ENCODE assay signal across 1 cellular context in the genomic region with DNA sequence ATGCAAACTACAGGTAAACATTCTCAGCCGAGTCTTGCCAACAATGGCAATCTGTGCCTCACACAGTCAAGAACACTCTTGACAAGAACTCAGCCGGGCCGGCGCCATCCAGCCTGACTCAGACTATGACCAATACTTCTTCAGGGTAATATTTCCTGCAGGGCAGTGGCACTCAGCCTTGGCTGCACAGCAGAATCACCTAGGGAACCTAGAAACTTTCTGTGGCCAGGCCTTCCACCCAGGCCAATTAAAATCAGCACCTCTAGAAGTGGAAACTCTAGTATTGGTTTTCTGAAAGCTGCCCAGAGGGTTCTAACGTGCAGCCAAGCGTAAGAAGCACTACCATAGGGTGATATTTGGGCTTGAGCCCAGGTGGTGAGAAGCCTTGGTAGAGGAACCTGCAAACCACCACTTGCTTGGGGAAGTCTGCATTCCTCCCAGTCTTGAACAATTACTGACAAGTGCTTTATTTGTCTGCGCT.
TF ChIP-seq lines count a peak whose summit lies in the region.

No MANE protein-coding gene starts in this region.

TF ChIP-seq in GM23338, 12 proteins besides CTCF, POLR2A, EP300 and RAD21 (continued from another document):
- TF ChIP-seq, protein P1, sequence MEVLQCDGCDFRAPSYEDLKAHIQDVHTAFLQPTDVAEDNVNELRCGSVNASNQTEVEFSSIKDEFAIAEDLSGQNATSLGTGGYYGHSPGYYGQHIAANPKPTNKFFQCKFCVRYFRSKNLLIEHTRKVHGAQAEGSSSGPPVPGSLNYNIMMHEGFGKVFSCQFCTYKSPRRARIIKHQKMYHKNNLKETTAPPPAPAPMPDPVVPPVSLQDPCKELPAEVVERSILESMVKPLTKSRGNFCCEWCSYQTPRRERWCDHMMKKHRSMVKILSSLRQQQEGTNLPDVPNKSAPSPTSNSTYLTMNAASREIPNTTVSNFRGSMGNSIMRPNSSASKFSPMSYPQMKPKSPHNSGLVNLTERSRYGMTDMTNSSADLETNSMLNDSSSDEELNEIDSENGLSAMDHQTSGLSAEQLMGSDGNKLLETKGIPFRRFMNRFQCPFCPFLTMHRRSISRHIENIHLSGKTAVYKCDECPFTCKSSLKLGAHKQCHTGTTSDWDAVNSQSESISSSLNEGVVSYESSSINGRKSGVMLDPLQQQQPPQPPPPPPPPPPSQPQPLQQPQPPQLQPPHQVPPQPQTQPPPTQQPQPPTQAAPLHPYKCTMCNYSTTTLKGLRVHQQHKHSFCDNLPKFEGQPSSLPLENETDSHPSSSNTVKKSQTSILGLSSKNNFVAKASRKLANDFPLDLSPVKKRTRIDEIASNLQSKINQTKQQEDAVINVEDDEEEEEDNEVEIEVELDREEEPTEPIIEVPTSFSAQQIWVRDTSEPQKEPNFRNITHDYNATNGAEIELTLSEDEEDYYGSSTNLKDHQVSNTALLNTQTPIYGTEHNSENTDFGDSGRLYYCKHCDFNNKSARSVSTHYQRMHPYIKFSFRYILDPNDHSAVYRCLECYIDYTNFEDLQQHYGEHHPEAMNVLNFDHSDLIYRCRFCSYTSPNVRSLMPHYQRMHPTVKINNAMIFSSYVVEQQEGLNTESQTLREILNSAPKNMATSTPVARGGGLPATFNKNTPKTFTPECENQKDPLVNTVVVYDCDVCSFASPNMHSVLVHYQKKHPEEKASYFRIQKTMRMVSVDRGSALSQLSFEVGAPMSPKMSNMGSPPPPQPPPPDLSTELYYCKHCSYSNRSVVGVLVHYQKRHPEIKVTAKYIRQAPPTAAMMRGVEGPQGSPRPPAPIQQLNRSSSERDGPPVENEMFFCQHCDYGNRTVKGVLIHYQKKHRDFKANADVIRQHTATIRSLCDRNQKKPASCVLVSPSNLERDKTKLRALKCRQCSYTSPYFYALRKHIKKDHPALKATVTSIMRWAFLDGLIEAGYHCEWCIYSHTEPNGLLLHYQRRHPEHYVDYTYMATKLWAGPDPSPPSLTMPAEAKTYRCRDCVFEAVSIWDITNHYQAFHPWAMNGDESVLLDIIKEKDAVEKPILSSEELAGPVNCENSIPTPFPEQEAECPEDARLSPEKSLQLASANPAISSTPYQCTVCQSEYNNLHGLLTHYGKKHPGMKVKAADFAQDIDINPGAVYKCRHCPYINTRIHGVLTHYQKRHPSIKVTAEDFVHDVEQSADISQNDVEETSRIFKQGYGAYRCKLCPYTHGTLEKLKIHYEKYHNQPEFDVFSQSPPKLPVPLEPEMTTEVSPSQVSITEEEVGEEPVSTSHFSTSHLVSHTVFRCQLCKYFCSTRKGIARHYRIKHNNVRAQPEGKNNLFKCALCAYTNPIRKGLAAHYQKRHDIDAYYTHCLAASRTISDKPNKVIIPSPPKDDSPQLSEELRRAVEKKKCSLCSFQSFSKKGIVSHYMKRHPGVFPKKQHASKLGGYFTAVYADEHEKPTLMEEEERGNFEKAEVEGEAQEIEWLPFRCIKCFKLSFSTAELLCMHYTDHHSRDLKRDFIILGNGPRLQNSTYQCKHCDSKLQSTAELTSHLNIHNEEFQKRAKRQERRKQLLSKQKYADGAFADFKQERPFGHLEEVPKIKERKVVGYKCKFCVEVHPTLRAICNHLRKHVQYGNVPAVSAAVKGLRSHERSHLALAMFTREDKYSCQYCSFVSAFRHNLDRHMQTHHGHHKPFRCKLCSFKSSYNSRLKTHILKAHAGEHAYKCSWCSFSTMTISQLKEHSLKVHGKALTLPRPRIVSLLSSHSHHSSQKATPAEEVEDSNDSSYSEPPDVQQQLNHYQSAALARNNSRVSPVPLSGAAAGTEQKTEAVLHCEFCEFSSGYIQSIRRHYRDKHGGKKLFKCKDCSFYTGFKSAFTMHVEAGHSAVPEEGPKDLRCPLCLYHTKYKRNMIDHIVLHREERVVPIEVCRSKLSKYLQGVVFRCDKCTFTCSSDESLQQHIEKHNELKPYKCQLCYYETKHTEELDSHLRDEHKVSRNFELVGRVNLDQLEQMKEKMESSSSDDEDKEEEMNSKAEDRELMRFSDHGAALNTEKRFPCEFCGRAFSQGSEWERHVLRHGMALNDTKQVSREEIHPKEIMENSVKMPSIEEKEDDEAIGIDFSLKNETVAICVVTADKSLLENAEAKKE (CRISPR knock-in tag; IDR thresholded peaks at IDR 0.05) = no peak
